In the genomic region with DNA sequence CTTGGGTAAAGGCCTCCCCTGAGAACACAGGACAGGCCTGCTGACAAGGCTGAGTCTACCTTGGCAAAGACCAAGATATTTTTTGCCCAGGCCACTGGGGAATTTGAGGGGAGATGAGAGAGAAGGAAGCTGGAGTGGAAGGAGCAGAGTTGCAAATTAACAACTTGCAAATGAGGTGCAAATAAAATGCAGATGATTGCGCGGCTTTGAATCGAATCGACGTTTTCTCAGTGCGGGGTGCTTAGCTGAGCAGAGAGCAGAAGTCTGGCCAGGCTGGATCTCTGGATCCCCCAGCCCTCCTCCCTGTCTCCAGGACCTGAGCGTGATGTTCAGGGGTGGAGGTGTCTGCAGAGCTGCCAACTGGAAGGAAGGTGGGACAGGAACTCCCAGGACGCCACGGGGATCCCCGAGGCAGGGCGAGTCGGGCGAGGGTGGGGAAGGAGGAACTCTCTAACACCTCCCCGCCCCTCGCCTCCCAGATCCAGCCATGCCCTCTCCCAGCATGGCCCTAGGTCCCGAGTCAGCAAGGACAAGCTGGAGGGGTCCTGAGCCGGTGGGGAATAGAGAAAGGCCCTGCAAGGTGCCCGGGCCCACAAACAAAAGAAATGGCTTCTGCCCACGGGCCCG, we compare ENCODE assay signal across 9 cellular contexts. TPM values are rescaled to one million over a fixed set of nuclear protein-coding genes. Genes with fewer than 3 reads are reported as not detected.
DNase-seq lines count a peak whose midpoint lies in the region; ATAC-seq, FAIRE-seq and TF ChIP-seq lines count a peak whose summit lies in the region.
"Had no signal": no experiment of that assay in that cellular context is flagged by ENCODE, and none has a peak within 500 bp of the region (broad histone marks: within the 10 kb centered on the region; RNA-seq: fewer than 3 reads in every experiment).

No MANE protein-coding gene starts in this region.

- no peak overlapping the region for H2BK120ac ChIP-seq in IMR-90 (ENCODE audit: low read depth, low read length)

- H3K56ac ChIP-seq in IMR-90 (ENCODE audit: extremely low read depth, insufficient read depth, low read length): no peak overlapping the region

- H3K4me1 ChIP-seq in IMR-90 (ENCODE audit: control insufficient read depth, insufficient read depth, low read length): peaks cover 5% of the 10 kb centered on the region; the same call in 1 of the 2 replicates
- H3K4me1 ChIP-seq in upper lobe of left lung: peaks cover 14 to 20% (median 17%) of the 10 kb centered on the region in 4 donors

- H4K5ac ChIP-seq in IMR-90 (ENCODE audit: low read depth, low read length): no peak overlapping the region

- H2AK5ac ChIP-seq in IMR-90 (ENCODE audit: low read depth, low read length): no peak overlapping the region

- intact Hi-C loops in IMR-90 (cut with micrococcal nuclease): no loop called here

- WGBS in IMR-90 (ENCODE audit: extremely low coverage in 2 of 2, insufficient read length in 1 of 2), 2 experiments: 14% methylated on average over 9 of the region's 20 CpGs; no CpG with 5 or more reads in 1 of the 2 experiments
- WGBS in upper lobe of left lung, 2 donors: 35 to 40% methylated on average over 12 to 18 of the region's 20 CpGs

- H2BK5ac ChIP-seq in IMR-90 (ENCODE audit: low read depth, low read length, poor library complexity, severe bottlenecking): no peak overlapping the region

- peaks cover 3% of the 10 kb centered on the region; the same call in 1 of the 2 replicates for H4K20me1 ChIP-seq in IMR-90 (ENCODE audit: insufficient read depth, low read length)

- peak overlapping the region; percentile 32; the same call in 1 of the 2 replicates for H3K9ac ChIP-seq in IMR-90 (ENCODE audit: low read depth, low read length)

- H4K91ac ChIP-seq in IMR-90 (ENCODE audit: insufficient read depth, low read depth, low read length): no peak overlapping the region

- H3K9me3 ChIP-seq in IMR-90 (ENCODE audit: control insufficient read depth, insufficient read depth, low read length) (no peaks in the 10 kb centered on the region), upper lobe of left lung (no peaks in the 10 kb centered on the region)

- peaks cover 37% of the 10 kb centered on the region for H3K27me3 ChIP-seq in IMR-90 (ENCODE audit: control insufficient read depth, insufficient read depth, low read length)
- peaks cover 1% of the 10 kb centered on the region for H3K27me3 ChIP-seq in bronchial epithelial cell (ENCODE audit: control insufficient read depth, insufficient read depth, low read length)
- peaks cover 0 to 1% (median 0%) of the 10 kb centered on the region in 4 donors for H3K27me3 ChIP-seq in upper lobe of left lung

- H3K36me3 ChIP-seq in IMR-90 (ENCODE audit: control insufficient read depth, insufficient read depth, low read length) (no peaks in the 10 kb centered on the region), bronchial epithelial cell (ENCODE audit: control insufficient read depth, insufficient read depth, low read length) (no peaks in the 10 kb centered on the region), upper lobe of left lung (no peaks in the 10 kb centered on the region)

- TF ChIP-seq POLR2A in IMR-90 (IDR thresholded peaks at IDR 0.05; ENCODE audit: low read depth, low read length) (no peak), upper lobe of left lung (IDR thresholded peaks at IDR 0.05) (no peak)

- no peak overlapping the region for H2BK15ac ChIP-seq in IMR-90 (ENCODE audit: low read depth, low read length)

- 0 out of 2 replicates have a peak, but pooled peaks cover 3% of the 10 kb centered on the region for H3K9me1 ChIP-seq in IMR-90 (ENCODE audit: insufficient read depth, low read length)

- no peak overlapping the region for H3K14ac ChIP-seq in IMR-90 (replicated peaks; ENCODE audit: low read depth, low read length)

- no peak overlapping the region for H3K18ac ChIP-seq in IMR-90 (ENCODE audit: low read depth, low read length)

- H3K4ac ChIP-seq in IMR-90 (ENCODE audit: low read depth, low read length): no peak overlapping the region; the same call in 1 of the 2 replicates

- no peak overlapping the region for H3K23ac ChIP-seq in IMR-90 (ENCODE audit: low read depth, low read length)

- DNase-seq in DMS153 treated with DMSO at 0.1 percent for 48 hours (lab: John Stamatoyannopoulos, UW; ENCODE audit: unreplicated experiment) (peak; percentile 69), DMS153 (lab: John Stamatoyannopoulos, UW) (no peak), IMR-90 (no peak), bronchial epithelial cell (ENCODE audit: low read depth) (no peak), medulla oblongata (ENCODE audit: extremely low spot score) (peak; percentile 31), upper lobe of left lung (peak in 1 of 2 donors; percentile 42)

- CTCF ChIA-PET in IMR-90 (lab: Yijun Ruan, JAX): interaction anchor here (1.5 kb wide), 1 partner anchor 58 kb away, joined by 4 read pairs; no protein-coding TSS in a partner anchor

- dilution Hi-C loops in IMR-90 (cut with HindIII; ENCODE audit: low sequenced_read_pairs, unreplicated experiment): no loop called here

- H2AK9ac ChIP-seq in IMR-90 (replicated peaks; ENCODE audit: low read depth, low read length, poor library complexity): no peak overlapping the region

- TF ChIP-seq CTCF in IMR-90 (conservative IDR thresholded peaks at IDR 0.05; ENCODE audit: low read depth, low read length) (no peak), bronchial epithelial cell (IDR thresholded peaks at IDR 0.05; ENCODE audit: insufficient read depth, low read length, severe bottlenecking) (no peak), upper lobe of left lung (IDR thresholded peaks at IDR 0.05) (no peak)

- TF ChIP-seq EP300 in upper lobe of left lung (IDR thresholded peaks at IDR 0.05): no peak

- POLR2A ChIA-PET in IMR-90 (lab: Charles Lee; ENCODE audit: unreplicated experiment): no interaction called here

- TF ChIP-seq RAD21 in IMR-90 (IDR thresholded peaks at IDR 0.05; ENCODE audit: low read length): no peak

- no peak overlapping the region for H4K8ac ChIP-seq in IMR-90 (ENCODE audit: low read depth in 2 of 2, low read length in 2 of 2)

- H2AFZ ChIP-seq in IMR-90 (replicated peaks; ENCODE audit: low read length, poor library complexity): peak overlapping the region; percentile 94

- H3K79me1 ChIP-seq in IMR-90 (ENCODE audit: low read depth in 1 of 2, low read length in 2 of 2): no peaks in the 10 kb centered on the region

- H3K4me3 ChIP-seq in IMR-90 (ENCODE audit: insufficient read depth, low read depth, low read length): peak overlapping the region; percentile 52
- peak overlapping the region; percentile 53 for H3K4me3 ChIP-seq in bronchial epithelial cell (ENCODE audit: low read depth, low read length)
- peak overlapping the region; percentile 62 to 93 (median 71) for H3K4me3 ChIP-seq in upper lobe of left lung

- in situ Hi-C loops in IMR-90 (cut with MboI; ENCODE audit: low sequenced_read_pairs): no loop called here

- no peak for FAIRE-seq in bronchial epithelial cell (lab: Jason Lieb, UNC)
- FAIRE-seq: A204.1 had no signal

- BruUV-seq in IMR-90 (replicated peaks; lab: Mats Ljungman, UMichigan): no TSS peak

- H3K4me2 ChIP-seq in IMR-90 (ENCODE audit: low read depth, low read length): peak overlapping the region; percentile 87

- no peak; the same call in 1 of the 2 replicates for ATAC-seq in IMR-90 (ENCODE audit: low read depth)
- ATAC-seq in upper lobe of left lung (ENCODE audit: low FRiP score in 2 of 2): peak in 1 of 2 donors; percentile 25
- no peak for ATAC-seq in HG03025 (IDR thresholded peaks at IDR 0.05; ENCODE audit: low FRiP score, unreplicated experiment)
- ATAC-seq in HG02938 (IDR thresholded peaks at IDR 0.05; ENCODE audit: unreplicated experiment): no peak

- H3K27ac ChIP-seq in IMR-90 (ENCODE audit: insufficient read depth, low read length) (no peak overlapping the region), upper lobe of left lung (peak overlapping the region in 2 of 4 donors; percentile 72 to 77)

- no peak overlapping the region for H2BK20ac ChIP-seq in IMR-90 (ENCODE audit: low read depth, low read length)

TF ChIP-seq in IMR-90, 13 proteins besides CTCF, POLR2A, EP300 and RAD21 (continues in another document):
- TF ChIP-seq RCOR1 (IDR thresholded peaks at IDR 0.05; ENCODE audit: insufficient replicate concordance, low read length) (no peak), FOS (IDR thresholded peaks at IDR 0.05; ENCODE audit: low read depth, low read length) (no peak), BHLHE40 (IDR thresholded peaks at IDR 0.05; ENCODE audit: low read depth, low read length) (no peak), MAZ (IDR thresholded peaks at IDR 0.05; ENCODE audit: borderline replicate concordance, low read depth, low read length) (no peak), MXI1 (IDR thresholded peaks at IDR 0.05; ENCODE audit: borderline replicate concordance, low read depth, low read length) (no peak), NFE2L2 (IDR thresholded peaks at IDR 0.05; ENCODE audit: low read depth, low read length) (no peak)
- TF ChIP-seq, protein P1, sequence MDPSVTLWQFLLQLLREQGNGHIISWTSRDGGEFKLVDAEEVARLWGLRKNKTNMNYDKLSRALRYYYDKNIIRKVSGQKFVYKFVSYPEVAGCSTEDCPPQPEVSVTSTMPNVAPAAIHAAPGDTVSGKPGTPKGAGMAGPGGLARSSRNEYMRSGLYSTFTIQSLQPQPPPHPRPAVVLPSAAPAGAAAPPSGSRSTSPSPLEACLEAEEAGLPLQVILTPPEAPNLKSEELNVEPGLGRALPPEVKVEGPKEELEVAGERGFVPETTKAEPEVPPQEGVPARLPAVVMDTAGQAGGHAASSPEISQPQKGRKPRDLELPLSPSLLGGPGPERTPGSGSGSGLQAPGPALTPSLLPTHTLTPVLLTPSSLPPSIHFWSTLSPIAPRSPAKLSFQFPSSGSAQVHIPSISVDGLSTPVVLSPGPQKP (IDR thresholded peaks at IDR 0.05; ENCODE audit: borderline replicate concordance, low read depth, low read length): no peak

RNA-seq across cellular contexts. Expression of a gene that starts 0.5 kb away (rescaled TPM):
- total RNA-seq in IMR-90 (2012; rRNA removed) (under 0.01 TPM in 1 of 2 replicates, not detected in the other), bronchial epithelial cell (0.13 TPM in 1 of 2 replicates, not detected in the other), upper lobe of left lung (10 to 100 TPM in 1 of 6 donors, 1 to 10 TPM in 3, under 1 TPM in 2; 0.39 to 15.7 (median 1.2) TPM)
- 0.03 TPM in 1 of 2 replicates, not detected in the other for polyA plus RNA-seq in IMR-90 (2012; rRNA removed)
- polyA plus RNA-seq in IMR-90 (2012; cell fraction: cytosol; rRNA removed): 0.01 TPM in 1 of 2 replicates, not detected in the other
- polyA plus RNA-seq in IMR-90 (2012; cell fraction: nucleus; rRNA removed; ENCODE audit: low replicate concordance): 0.10 and 0.23 TPM in 2 replicates

RNA-seq across cellular contexts. Expression of a gene that starts 20.1 kb away (rescaled TPM):
- total RNA-seq in IMR-90 (2012; rRNA removed) (not detected in 2 replicates), bronchial epithelial cell (not detected in 2 replicates), upper lobe of left lung (not detected)
- polyA plus RNA-seq in IMR-90 (2012; rRNA removed): not detected in 2 replicates
- polyA plus RNA-seq in IMR-90 (2012; cell fraction: cytosol; rRNA removed): not detected in 2 replicates
- 0.09 TPM in 1 of 2 replicates, not detected in the other for polyA plus RNA-seq in IMR-90 (2012; cell fraction: nucleus; rRNA removed; ENCODE audit: low replicate concordance)

RNA-seq across cellular contexts. Expression of a gene that starts 42.8 kb away (rescaled TPM):
- 11.1 and 13.4 TPM in 2 replicates for total RNA-seq in IMR-90 (2012; rRNA removed)
- 23.9 and 29.4 TPM in 2 replicates for polyA plus RNA-seq in IMR-90 (2012; rRNA removed)
- 22.8 and 50.7 TPM in 2 replicates for polyA plus RNA-seq in IMR-90 (2012; cell fraction: cytosol; rRNA removed)
- 32.9 and 58.5 TPM in 2 replicates for polyA plus RNA-seq in IMR-90 (2012; cell fraction: nucleus; rRNA removed; ENCODE audit: low replicate concordance)
- total RNA-seq in bronchial epithelial cell: 84.8 and 223 TPM in 2 replicates
- total RNA-seq in upper lobe of left lung: 10 to 100 TPM; 27.2 to 70.3 (median 34.9) TPM

Comparison
In these comparisons a context has a peak if more than half of its experiments do, and no peak if none do; other contexts are left out.
1. DNase-seq: peak in DMS153 treated with DMSO at 0.1 percent for 48 hours (single experiment) and medulla oblongata (single experiment); none in DMS153 (single experiment), IMR-90 (single experiment) and bronchial epithelial cell (single experiment).
2. Peak in every context shown above with its lines, with median percentiles within 50 percentile points of each other: H3K4me3 ChIP-seq.